Comparison of ENCODE assay signal across 23 cellular contexts in the genomic region with DNA sequence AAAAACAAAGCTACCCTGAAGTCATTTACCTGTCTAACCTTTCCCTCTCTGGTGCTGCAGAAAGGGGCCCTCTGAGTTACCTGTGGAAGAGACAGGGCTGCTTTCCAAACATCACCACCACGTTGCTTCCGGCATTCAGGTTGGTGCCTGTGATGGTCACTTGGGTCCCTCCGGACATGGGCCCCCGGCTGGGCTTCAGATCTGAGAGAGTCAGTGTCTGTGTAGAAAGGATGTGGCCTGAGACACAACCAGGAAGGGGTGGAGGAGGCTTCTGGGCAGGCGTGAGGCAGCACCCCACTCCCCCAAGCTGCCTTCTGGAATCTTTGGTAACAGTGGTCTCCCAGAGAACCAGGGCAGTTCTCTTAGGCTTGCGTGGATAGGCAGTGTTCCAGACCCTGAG.
"Had no signal": no experiment of that assay in that cellular context is flagged by ENCODE, and none has a peak within 500 bp of the region (broad histone marks: within the 10 kb centered on the region; RNA-seq: fewer than 3 reads in every experiment).

No MANE protein-coding gene starts in this region.

- H3K36me3 ChIP-seq: esophagus squamous epithelium, lower lobe of right lung, ovary, right lobe of liver, thyroid gland had no signal

- DNase-seq: dorsolateral prefrontal cortex; effector CD4-positive, alpha-beta T cell; esophagus squamous epithelium; foreskin melanocyte; heart right ventricle; hippocampal formation; immature natural killer cell; islet precursor cell; left ventricle myocardium superior; lower lobe of right lung; naive thymus-derived CD8-positive, alpha-beta T cell; nephron progenitor cell; occipital lobe; ovary; right lobe of liver; stimulated activated CD4-positive, alpha-beta T cell treated with anti-CD3 and anti-CD28 coated beads, Interleukin-2, amount 100 ng/mL, for 24 hours; stimulated activated CD4-positive, alpha-beta T cell treated with anti-CD3 and anti-CD28 coated beads, Interleukin-4, amount 100 ng/mL, for 24 hours; stimulated activated naive CD4-positive, alpha-beta T cell treated with Interleukin-2 at 50 U/mL for 16 hours; stomach; thyroid gland; trophoblast cell had no signal

- H3K4me3 Mint-ChIP-seq: immature natural killer cell; naive thymus-derived CD8-positive, alpha-beta T cell; nephron progenitor cell; stimulated activated effector memory CD8-positive, alpha-beta T cell treated with anti-CD3 and anti-CD28 coated beads, Interleukin-12 subunit alpha, Interleukin-12 subunit beta, amount 100 ng/mL, for 72 hours had no signal

- H3K27ac Mint-ChIP-seq: immature natural killer cell; naive thymus-derived CD8-positive, alpha-beta T cell; nephron progenitor cell; stimulated activated effector memory CD8-positive, alpha-beta T cell treated with anti-CD3 and anti-CD28 coated beads, Interleukin-12 subunit alpha, Interleukin-12 subunit beta, amount 100 ng/mL, for 72 hours had no signal

- H3K4me1 ChIP-seq: esophagus squamous epithelium, lower lobe of right lung, right lobe of liver, stomach, thyroid gland had no signal

- H3K9me3 ChIP-seq: ovary, right lobe of liver, thyroid gland had no signal

- H3K27ac ChIP-seq: dorsolateral prefrontal cortex, esophagus squamous epithelium, heart right ventricle, lower lobe of right lung, ovary, right lobe of liver, stomach, thyroid gland had no signal

- H3K27me3 ChIP-seq: dorsolateral prefrontal cortex, esophagus squamous epithelium, heart right ventricle, ovary, right lobe of liver, stomach, thyroid gland had no signal

- H3K4me1 Mint-ChIP-seq: immature natural killer cell; naive thymus-derived CD8-positive, alpha-beta T cell; nephron progenitor cell; stimulated activated effector memory CD8-positive, alpha-beta T cell treated with anti-CD3 and anti-CD28 coated beads, Interleukin-12 subunit alpha, Interleukin-12 subunit beta, amount 100 ng/mL, for 72 hours had no signal

- H3K4me3 ChIP-seq: dorsolateral prefrontal cortex, esophagus squamous epithelium, heart right ventricle, lower lobe of right lung, ovary, right lobe of liver, smooth muscle cell, stomach, thyroid gland had no signal

- H3K36me3 Mint-ChIP-seq: stimulated activated effector memory CD8-positive, alpha-beta T cell treated with anti-CD3 and anti-CD28 coated beads, Interleukin-12 subunit alpha, Interleukin-12 subunit beta, amount 100 ng/mL, for 72 hours had no signal

- ATAC-seq: heart right ventricle; left ventricle myocardium superior; lower lobe of right lung; naive thymus-derived CD8-positive, alpha-beta T cell; right lobe of liver; stimulated activated effector memory CD8-positive, alpha-beta T cell treated with anti-CD3 and anti-CD28 coated beads, Interleukin-12 subunit alpha, Interleukin-12 subunit beta, amount 100 ng/mL, for 72 hours had no signal
